In genomic region chr4:140742838-140743193, GRCh38 we compare ENCODE assay signal across 10 cellular contexts. TPM values are rescaled to one million over a fixed set of nuclear protein-coding genes. Genes with fewer than 3 reads are reported as not detected.
A peak's percentile ranks its signal among the peaks of the same experiment; 100 is the strongest.
DNase-seq lines count a peak whose midpoint lies in the region; ATAC-seq, FAIRE-seq and TF ChIP-seq lines count a peak whose summit lies in the region.
"Had no signal": no experiment of that assay in that cellular context is flagged by ENCODE, and none has a peak within 500 bp of the region (broad histone marks: within the 10 kb centered on the region; RNA-seq: fewer than 3 reads in every experiment).

No MANE protein-coding gene starts in this region.

- H3K9me3 ChIP-seq in pancreas: no peaks in the 10 kb centered on the region

- DNase-seq in stimulated activated naive CD8-positive, alpha-beta T cell treated with anti-CD3 and anti-CD28 coated beads, Interleukin-15, amount 100 ng/mL, for 72 hours: no peak
- no peak for DNase-seq in MCF 10A (ENCODE audit: unreplicated experiment)
- DNase-seq in type B pancreatic cell (ENCODE audit: extremely low spot score, unreplicated experiment): no peak
- no peak for DNase-seq in activated CD4-positive, alpha-beta T cell treated with anti-CD3 and anti-CD28 coated beads, Interleukin-2, amount 50 U/mL, for 1 hour
- DNase-seq in stimulated activated CD4-positive, alpha-beta T cell treated with anti-CD3 and anti-CD28 coated beads, Interleukin-4, amount 100 ng/mL, for 4 hours: no peak
- DNase-seq in pancreas: no peak
- DNase-seq: psoas muscle had no signal

- no peak for TF ChIP-seq CTCF in MCF 10A (IDR thresholded peaks at IDR 0.05; ENCODE audit: unreplicated experiment)
- no peak for TF ChIP-seq CTCF in type B pancreatic cell (conservative IDR thresholded peaks at IDR 0.05)
- no peak for TF ChIP-seq CTCF in pancreas (IDR thresholded peaks at IDR 0.05)

- no TSS peak for BruUV-seq in MCF 10A (replicated peaks; lab: Mats Ljungman, UMichigan)

- POLR2A ChIA-PET in MCF 10A (lab: Yijun Ruan, JAX): interaction anchor here (0.6 to 4.5 kb wide), 3 partner anchors 11 to 75 kb away, joined by 3 to 24 read pairs (median 19); partner anchors contain the start of gene TBC1D9

- H3K4me3 Mint-ChIP-seq in stimulated activated naive CD8-positive, alpha-beta T cell treated with anti-CD3 and anti-CD28 coated beads, Interleukin-15, Interleukin-2, amounts not matched to agents 100 ng/mL and 50 ng/mL, for 24 hours: no peak overlapping the region
- no peak overlapping the region for H3K4me3 Mint-ChIP-seq in stimulated activated naive CD8-positive, alpha-beta T cell treated with anti-CD3 and anti-CD28 coated beads, Interleukin-15, amount 100 ng/mL, for 72 hours
- H3K4me3 Mint-ChIP-seq in MCF 10A (ENCODE audit: unreplicated experiment) (peak overlapping the region; percentile 58), type B pancreatic cell (peak overlapping the region; percentile 13)
- H3K4me3 Mint-ChIP-seq: stimulated activated effector memory CD8-positive, alpha-beta T cell treated with anti-CD3 and anti-CD28 coated beads, Interleukin-12 subunit alpha, Interleukin-12 subunit beta, amount 100 ng/mL, for 72 hours had no signal

- H3K27me3 Mint-ChIP-seq in stimulated activated naive CD8-positive, alpha-beta T cell treated with anti-CD3 and anti-CD28 coated beads, Interleukin-15, Interleukin-2, amounts not matched to agents 100 ng/mL and 50 ng/mL, for 24 hours: peaks cover 14% of the 10 kb centered on the region
- H3K27me3 Mint-ChIP-seq in stimulated activated naive CD8-positive, alpha-beta T cell treated with anti-CD3 and anti-CD28 coated beads, Interleukin-15, amount 100 ng/mL, for 72 hours: peaks cover 35% of the 10 kb centered on the region
- H3K27me3 Mint-ChIP-seq in MCF 10A (ENCODE audit: insufficient read depth, unreplicated experiment) (no peaks in the 10 kb centered on the region), type B pancreatic cell (no peaks in the 10 kb centered on the region)

- no peaks in the 10 kb centered on the region for H3K27me3 ChIP-seq in pancreas

- 90 to 91% methylated on average over 1 of the region's 1 CpG for whole genome bisulfite sequencing in pancreas, 2 donors

- intact Hi-C loops in MCF 10A (cut with micrococcal nuclease) (loop anchor here (2.0 kb wide), 1 partner anchor 108 kb away; no protein-coding TSS in a partner anchor), pancreas (cut with DNase I) (no loop called here)

- peaks cover 1% of the 10 kb centered on the region for H3K36me3 Mint-ChIP-seq in stimulated activated naive CD8-positive, alpha-beta T cell treated with anti-CD3 and anti-CD28 coated beads, Interleukin-15, Interleukin-2, amounts not matched to agents 100 ng/mL and 50 ng/mL, for 24 hours (ENCODE audit: low read depth)
- H3K36me3 Mint-ChIP-seq in MCF 10A (ENCODE audit: insufficient read depth, unreplicated experiment) (no peaks in the 10 kb centered on the region), type B pancreatic cell (no peaks in the 10 kb centered on the region)
- H3K36me3 Mint-ChIP-seq: stimulated activated effector memory CD8-positive, alpha-beta T cell treated with anti-CD3 and anti-CD28 coated beads, Interleukin-12 subunit alpha, Interleukin-12 subunit beta, amount 100 ng/mL, for 72 hours had no signal

- CTCF ChIA-PET in MCF 10A (lab: Yijun Ruan, JAX): interaction anchor here (0.6 to 1.1 kb wide), 4 partner anchors 10 to 130 kb away, joined by 3 to 9 read pairs (median 3); no protein-coding TSS in a partner anchor

- no peaks in the 10 kb centered on the region for H3K36me3 ChIP-seq in pancreas

- H3K9me3 Mint-ChIP-seq in stimulated activated naive CD8-positive, alpha-beta T cell treated with anti-CD3 and anti-CD28 coated beads, Interleukin-15, Interleukin-2, amounts not matched to agents 100 ng/mL and 50 ng/mL, for 24 hours: no peaks in the 10 kb centered on the region
- peaks cover 0 to under 1% of the 10 kb centered on the region in 2 donors for H3K9me3 Mint-ChIP-seq in stimulated activated naive CD8-positive, alpha-beta T cell treated with anti-CD3 and anti-CD28 coated beads, Interleukin-15, amount 100 ng/mL, for 72 hours
- H3K9me3 Mint-ChIP-seq in MCF 10A (ENCODE audit: unreplicated experiment): peaks cover under 1% of the 10 kb centered on the region
- no peaks in the 10 kb centered on the region for H3K9me3 Mint-ChIP-seq in type B pancreatic cell

- peak overlapping the region; percentile 27 for H3K27ac Mint-ChIP-seq in stimulated activated naive CD8-positive, alpha-beta T cell treated with anti-CD3 and anti-CD28 coated beads, Interleukin-15, Interleukin-2, amounts not matched to agents 100 ng/mL and 50 ng/mL, for 24 hours
- no peak overlapping the region for H3K27ac Mint-ChIP-seq in stimulated activated naive CD8-positive, alpha-beta T cell treated with anti-CD3 and anti-CD28 coated beads, Interleukin-15, amount 100 ng/mL, for 72 hours
- H3K27ac Mint-ChIP-seq in MCF 10A (ENCODE audit: low read depth, unreplicated experiment): peak overlapping the region; percentile 96
- peak overlapping the region; percentile 83 for H3K27ac Mint-ChIP-seq in type B pancreatic cell
- H3K27ac Mint-ChIP-seq: stimulated activated effector memory CD8-positive, alpha-beta T cell treated with anti-CD3 and anti-CD28 coated beads, Interleukin-12 subunit alpha, Interleukin-12 subunit beta, amount 100 ng/mL, for 72 hours had no signal

- H3K4me3 ChIP-seq in pancreas: no peak overlapping the region
- H3K4me3 ChIP-seq: psoas muscle had no signal

- peaks cover 5 to 27% (median 9%) of the 10 kb centered on the region in 3 donors for H3K4me1 ChIP-seq in pancreas
- H3K4me1 ChIP-seq: psoas muscle had no signal

- FAIRE-seq in pancreas (lab: Jason Lieb, UNC): no peak

- peak overlapping the region in 1 of 4 donors; percentile 21 for H3K27ac ChIP-seq in pancreas
- H3K27ac ChIP-seq: psoas muscle had no signal

- peaks cover 11% of the 10 kb centered on the region for H3K4me1 Mint-ChIP-seq in stimulated activated naive CD8-positive, alpha-beta T cell treated with anti-CD3 and anti-CD28 coated beads, Interleukin-15, Interleukin-2, amounts not matched to agents 100 ng/mL and 50 ng/mL, for 24 hours (ENCODE audit: low read depth)
- H3K4me1 Mint-ChIP-seq in stimulated activated naive CD8-positive, alpha-beta T cell treated with anti-CD3 and anti-CD28 coated beads, Interleukin-15, amount 100 ng/mL, for 72 hours: no peaks in the 10 kb centered on the region
- H3K4me1 Mint-ChIP-seq in MCF 10A (ENCODE audit: insufficient read depth, unreplicated experiment) (peaks cover 35% of the 10 kb centered on the region), type B pancreatic cell (ENCODE audit: unreplicated experiment) (peaks cover 25% of the 10 kb centered on the region)
- H3K4me1 Mint-ChIP-seq: stimulated activated effector memory CD8-positive, alpha-beta T cell treated with anti-CD3 and anti-CD28 coated beads, Interleukin-12 subunit alpha, Interleukin-12 subunit beta, amount 100 ng/mL, for 72 hours had no signal

- no peak for ATAC-seq in stimulated activated naive CD8-positive, alpha-beta T cell treated with anti-CD3 and anti-CD28 coated beads, Interleukin-15, amount 100 ng/mL, for 72 hours
- ATAC-seq in HG03103 (IDR thresholded peaks at IDR 0.05; ENCODE audit: low read depth, unreplicated experiment) (peak; percentile 18), pancreas (no peak)
- ATAC-seq: psoas muscle; stimulated activated effector memory CD8-positive, alpha-beta T cell treated with anti-CD3 and anti-CD28 coated beads, Interleukin-12 subunit alpha, Interleukin-12 subunit beta, amount 100 ng/mL, for 72 hours had no signal

RNA-seq across cellular contexts. Expression of gene TBC1D9, which starts 13.4 kb away (rescaled TPM):
- total RNA-seq in MCF 10A (2022): 17.4 and 23.2 TPM in 2 replicates
- total RNA-seq in type B pancreatic cell (ENCODE audit: low replicate concordance): 29.1 and 34.1 TPM in 2 replicates
- 10 to 100 TPM in 2 of 6 donors, 1 to 10 TPM in 4; 8.2 to 17.9 (median 9.8) TPM for total RNA-seq in pancreas
- polyA plus RNA-seq in pancreas: 10 to 100 TPM in 1 of 2 donors, 1 to 10 TPM in 1; 5.3 to 13.0 TPM

Comparison
In these comparisons a context has a peak if more than half of its experiments do, and no peak if none do; other contexts are left out.
1. H3K27ac Mint-ChIP-seq: peak in stimulated activated naive CD8-positive, alpha-beta T cell treated with anti-CD3 and anti-CD28 coated beads, Interleukin-15, Interleukin-2, amounts not matched to agents 100 ng/mL and 50 ng/mL, for 24 hours (single experiment), MCF 10A (single experiment) and type B pancreatic cell (single experiment); none in stimulated activated naive CD8-positive, alpha-beta T cell treated with anti-CD3 and anti-CD28 coated beads, Interleukin-15, amount 100 ng/mL, for 72 hours (0 of 2).
2. H3K4me3 Mint-ChIP-seq: peak in MCF 10A (single experiment) and type B pancreatic cell (single experiment); none in stimulated activated naive CD8-positive, alpha-beta T cell treated with anti-CD3 and anti-CD28 coated beads, Interleukin-15, Interleukin-2, amounts not matched to agents 100 ng/mL and 50 ng/mL, for 24 hours (single experiment) and stimulated activated naive CD8-positive, alpha-beta T cell treated with anti-CD3 and anti-CD28 coated beads, Interleukin-15, amount 100 ng/mL, for 72 hours (0 of 2).